22 cellular contexts compared by ENCODE assay signal in the genomic region with DNA sequence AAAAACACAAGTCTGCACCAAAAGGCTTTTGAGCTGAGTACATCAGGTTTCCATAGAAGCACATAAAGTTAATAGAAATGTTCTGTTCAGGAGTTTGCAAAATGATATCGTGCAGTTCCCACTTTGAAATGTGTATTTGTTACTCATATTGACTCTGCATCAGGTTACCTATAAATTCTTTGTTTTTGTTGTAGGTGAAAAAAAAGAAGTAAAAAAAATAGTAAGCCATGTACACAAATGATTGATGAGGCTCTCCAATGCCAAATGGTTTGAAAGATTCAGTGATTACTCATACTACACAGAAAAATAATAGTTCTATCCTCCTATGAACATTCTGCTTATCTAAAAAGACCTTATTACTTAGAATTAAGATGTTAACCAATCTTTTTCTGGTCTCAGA.
DNase-seq lines count a peak whose midpoint lies in the region; ATAC-seq, FAIRE-seq and TF ChIP-seq lines count a peak whose summit lies in the region.
"Had no signal": no experiment of that assay in that cellular context is flagged by ENCODE, and none has a peak within 500 bp of the region (broad histone marks: within the 10 kb centered on the region; RNA-seq: fewer than 3 reads in every experiment).

No MANE protein-coding gene starts in this region.

- DNase-seq in NCI-H1105 treated with DMSO at 0.1 percent for 48 hours (lab: John Stamatoyannopoulos, UW) (peak; percentile 31), NCI-H1105 (lab: John Stamatoyannopoulos, UW) (no peak), NCI-H146 (lab: John Stamatoyannopoulos, UW) (peak; percentile 84), astrocyte (ENCODE audit: low read depth) (peak; percentile 14), ovary (no peak)
- DNase-seq in activated CD8-positive, alpha-beta memory T cell treated with anti-CD3 and anti-CD28 coated beads, Interleukin-2, amount 10 ng/mL, durations not matched to agents 7 days and 5 days = no peak
- DNase-seq: CD8-positive, alpha-beta memory T cell; DMS 273 treated with DMSO at 0.1 percent for 48 hours; DND-41; Karpas-422; MV-4-11; NCI-H1694 treated with DMSO at 0.1 percent for 48 hours; NCI-H2081; NCI-H446 treated with DMSO at 0.1 percent for 48 hours; NCI-H526; NCI-H82; Peyer's patch had no signal

- TF ChIP-seq EP300 in ovary (IDR thresholded peaks at IDR 0.05) = no peak

- ATAC-seq in GM19467 (IDR thresholded peaks at IDR 0.05; ENCODE audit: unreplicated experiment) = no peak
- no peak for ATAC-seq in activated CD8-positive, alpha-beta memory T cell treated with anti-CD3 and anti-CD28 coated beads, Interleukin-2, amount 10 ng/mL, durations not matched to agents 7 days and 5 days

- H3K4me2 ChIP-seq in astrocyte (ENCODE audit: low read length) = no peak overlapping the region

- H3K4me1 Mint-ChIP-seq in astrocyte (ENCODE audit: low read depth, unreplicated experiment) = peaks cover 33% of the 10 kb centered on the region
- no peaks in the 10 kb centered on the region for H3K4me1 Mint-ChIP-seq in activated CD8-positive, alpha-beta memory T cell treated with anti-CD3 and anti-CD28 coated beads, Interleukin-2, amount 10 ng/mL, durations not matched to agents 7 days and 5 days
- H3K4me1 Mint-ChIP-seq: B cell; CD8-positive, alpha-beta memory T cell had no signal

- no peak overlapping the region for H3K4me3 ChIP-seq in astrocyte (ENCODE audit: insufficient read depth, low read depth, low read length)
- no peak overlapping the region for H3K4me3 ChIP-seq in ovary
- H3K4me3 ChIP-seq: Peyer's patch had no signal

- no peak overlapping the region for H3K9ac ChIP-seq in astrocyte (ENCODE audit: low read length)

- intact Hi-C loops in ovary (cut with DNase I) = no loop called here

- CTCF ChIA-PET in activated CD8-positive, alpha-beta memory T cell treated with anti-CD3 and anti-CD28 coated beads, Interleukin-2, amount 10 ng/mL, durations not matched to agents 7 days and 5 days (lab: Charles Lee) = no interaction called here

- TF ChIP-seq CTCF in astrocyte (IDR thresholded peaks at IDR 0.05; ENCODE audit: insufficient read depth, low read depth, low read length) (no peak), ovary (IDR thresholded peaks at IDR 0.05) (no peak)

- no peak overlapping the region for H3K27ac ChIP-seq in astrocyte (ENCODE audit: low read depth, low read length)
- no peak overlapping the region for H3K27ac ChIP-seq in ovary
- H3K27ac ChIP-seq: 22Rv1, Peyer's patch had no signal

- H3K4me3 Mint-ChIP-seq in astrocyte (ENCODE audit: unreplicated experiment) = no peak overlapping the region
- no peak overlapping the region for H3K4me3 Mint-ChIP-seq in activated CD8-positive, alpha-beta memory T cell treated with anti-CD3 and anti-CD28 coated beads, Interleukin-2, amount 10 ng/mL, durations not matched to agents 7 days and 5 days
- H3K4me3 Mint-ChIP-seq: B cell; CD8-positive, alpha-beta memory T cell had no signal

- no peak for TF ChIP-seq POLR2A in ovary (IDR thresholded peaks at IDR 0.05)

- WGBS in ovary, 3 donors = 69 to 73% (median 69%) methylated on average over 1 of the region's 1 CpG

- no peaks in the 10 kb centered on the region for H3K9me3 ChIP-seq in astrocyte (ENCODE audit: insufficient read depth, low read depth, low read length)
- no peaks in the 10 kb centered on the region for H3K9me3 ChIP-seq in ovary
- H3K9me3 ChIP-seq: Peyer's patch had no signal

- H3K36me3 ChIP-seq in astrocyte (ENCODE audit: insufficient read depth, low read length) (no peaks in the 10 kb centered on the region), ovary (no peaks in the 10 kb centered on the region)
- H3K36me3 ChIP-seq: Peyer's patch had no signal

- no peaks in the 10 kb centered on the region for H4K20me1 ChIP-seq in astrocyte (ENCODE audit: insufficient read depth, low read length)

- no peaks in the 10 kb centered on the region for H3K9me3 Mint-ChIP-seq in astrocyte (ENCODE audit: unreplicated experiment)
- H3K9me3 Mint-ChIP-seq in activated CD8-positive, alpha-beta memory T cell treated with anti-CD3 and anti-CD28 coated beads, Interleukin-2, amount 10 ng/mL, durations not matched to agents 7 days and 5 days (ENCODE audit: low read depth) = no peaks in the 10 kb centered on the region
- H3K9me3 Mint-ChIP-seq: CD8-positive, alpha-beta memory T cell had no signal

- no peak overlapping the region for H3K27ac Mint-ChIP-seq in astrocyte (ENCODE audit: unreplicated experiment)
- H3K27ac Mint-ChIP-seq in activated CD8-positive, alpha-beta memory T cell treated with anti-CD3 and anti-CD28 coated beads, Interleukin-2, amount 10 ng/mL, durations not matched to agents 7 days and 5 days = no peak overlapping the region
- H3K27ac Mint-ChIP-seq: B cell; CD8-positive, alpha-beta memory T cell had no signal

- no peaks in the 10 kb centered on the region for H3K36me3 Mint-ChIP-seq in astrocyte (ENCODE audit: low read depth, unreplicated experiment)
- H3K36me3 Mint-ChIP-seq in activated CD8-positive, alpha-beta memory T cell treated with anti-CD3 and anti-CD28 coated beads, Interleukin-2, amount 10 ng/mL, durations not matched to agents 7 days and 5 days = no peaks in the 10 kb centered on the region
- H3K36me3 Mint-ChIP-seq: CD8-positive, alpha-beta memory T cell had no signal

- H3K4me1 ChIP-seq in astrocyte (ENCODE audit: insufficient read depth, low read length) = peaks cover 13% of the 10 kb centered on the region
- no peaks in the 10 kb centered on the region for H3K4me1 ChIP-seq in ovary (ENCODE audit: insufficient read depth)
- H3K4me1 ChIP-seq: Peyer's patch had no signal

- no peak overlapping the region for H2AFZ ChIP-seq in astrocyte (ENCODE audit: low read depth, low read length)

- H3K27me3 Mint-ChIP-seq in astrocyte (ENCODE audit: low read depth, unreplicated experiment) = no peaks in the 10 kb centered on the region
- H3K27me3 Mint-ChIP-seq in activated CD8-positive, alpha-beta memory T cell treated with anti-CD3 and anti-CD28 coated beads, Interleukin-2, amount 10 ng/mL, durations not matched to agents 7 days and 5 days = no peaks in the 10 kb centered on the region
- H3K27me3 Mint-ChIP-seq: B cell; CD8-positive, alpha-beta memory T cell had no signal

- no peaks in the 10 kb centered on the region for H3K79me2 ChIP-seq in astrocyte (ENCODE audit: insufficient read depth, low read length)

- no peaks in the 10 kb centered on the region for H3K27me3 ChIP-seq in astrocyte (ENCODE audit: insufficient read depth, low read length)
- no peaks in the 10 kb centered on the region for H3K27me3 ChIP-seq in ovary
- H3K27me3 ChIP-seq: Peyer's patch had no signal

- no peak for FAIRE-seq in astrocyte (lab: Jason Lieb, UNC)
- FAIRE-seq: GM12892, H54 had no signal

Comparison
In these comparisons a context has a peak if more than half of its experiments do, and no peak if none do; other contexts are left out.
1. DNase-seq: peak in NCI-H1105 treated with DMSO at 0.1 percent for 48 hours (single experiment), NCI-H146 (single experiment) and astrocyte (single experiment); none in NCI-H1105 (single experiment), ovary (0 of 5) and activated CD8-positive, alpha-beta memory T cell treated with anti-CD3 and anti-CD28 coated beads, Interleukin-2, amount 10 ng/mL, durations not matched to agents 7 days and 5 days (single experiment).